ENCODE assay signal across 8 cellular contexts in genomic region chr1:151839457-151840409, GRCh38. TPM values are rescaled to one million over a fixed set of nuclear protein-coding genes. Genes with fewer than 3 reads are reported as not detected.
DNase-seq lines count a peak whose midpoint lies in the region; ATAC-seq and TF ChIP-seq lines count a peak whose summit lies in the region.

TSS of gene C2CD4D (minus strand) at chr1:151839820. CDS start at chr1:151838989, 831 bp downstream.

- H3K9me3 Mint-ChIP-seq in CD8-positive, alpha-beta T cell, result no peaks in the 10 kb centered on the region
- H3K9me3 Mint-ChIP-seq in IgD-negative memory B cell, result peaks cover 0 to 3% (median 0%) of the 10 kb centered on the region in 3 donors
- no peaks in the 10 kb centered on the region for H3K9me3 Mint-ChIP-seq in activated B cell treated with CpG ODN at 0.5 μM for 24 hours

- no peaks in the 10 kb centered on the region for H3K36me3 Mint-ChIP-seq in CD8-positive, alpha-beta T cell
- H3K36me3 Mint-ChIP-seq in IgD-negative memory B cell (no peaks in the 10 kb centered on the region), activated B cell treated with CpG ODN at 0.5 μM for 24 hours (ENCODE audit: low read depth) (no peaks in the 10 kb centered on the region)

- POLR2A ChIA-PET in CD8-positive, alpha-beta T cell (lab: Charles Lee), result interaction anchor here (0.7 to 1.1 kb wide), 4 partner anchors 11 to 246 kb away, joined by 3 to 5 read pairs (median 4); no protein-coding TSS in a partner anchor
- POLR2A ChIA-PET in activated B cell treated with CpG ODN at 0.5 μM for 24 hours (lab: Charles Lee), result interaction anchor here (0.6 to 1.5 kb wide), 3 partner anchors 21 to 513 kb away, joined by 4 to 5 read pairs (median 4); no protein-coding TSS in a partner anchor

- H3K9me3 ChIP-seq in CD8-positive, alpha-beta T cell (ENCODE audit: low read length), result no peaks in the 10 kb centered on the region

- no peak for TF ChIP-seq CTCF in CD8-positive, alpha-beta T cell (IDR thresholded peaks at IDR 0.05)
- no peak for TF ChIP-seq CTCF in activated B cell treated with CpG ODN at 0.5 μM for 24 hours (IDR thresholded peaks at IDR 0.05)
- no peak for TF ChIP-seq CTCF in cardiac fibroblast (IDR thresholded peaks at IDR 0.05; ENCODE audit: low read depth, low read length)

- CTCF ChIA-PET in CD8-positive, alpha-beta T cell (lab: Charles Lee), result interaction anchor here (0.8 to 2.0 kb wide), 4 partner anchors 65 to 246 kb away, joined by 3 to 7 read pairs (median 4); no protein-coding TSS in a partner anchor
- CTCF ChIA-PET in activated B cell treated with CpG ODN at 0.5 μM for 24 hours (lab: Charles Lee), result interaction anchor here (0.6 to 1.7 kb wide), 3 partner anchors 69 to 246 kb away, joined by 3 to 5 read pairs (median 3); partner anchors contain the start of gene THEM4

- H3K4me1 Mint-ChIP-seq in CD8-positive, alpha-beta T cell (ENCODE audit: low read depth), result peaks cover 47% of the 10 kb centered on the region
- H3K4me1 Mint-ChIP-seq in IgD-negative memory B cell (peaks cover 17 to 21% (median 18%) of the 10 kb centered on the region in 3 donors), activated B cell treated with CpG ODN at 0.5 μM for 24 hours (peaks cover 52% of the 10 kb centered on the region)

- peak within 1 kb of the TSS; percentile 88 for H3K27ac Mint-ChIP-seq in CD8-positive, alpha-beta T cell
- H3K27ac Mint-ChIP-seq in IgD-negative memory B cell (peak within 1 kb of the TSS; percentile 57 to 77 (median 71)), activated B cell treated with CpG ODN at 0.5 μM for 24 hours (peak within 1 kb of the TSS; percentile 35)

- H3K36me3 ChIP-seq in CD8-positive, alpha-beta T cell (ENCODE audit: insufficient read depth, low read length), result no peaks in the 10 kb centered on the region

- peak; percentile 72 for ATAC-seq in CD8-positive, alpha-beta T cell
- ATAC-seq in activated B cell treated with CpG ODN at 0.5 μM for 24 hours (ENCODE audit: low read depth) (peak; percentile 55), left colon (peak; percentile 79), HG02840 (IDR thresholded peaks at IDR 0.05; ENCODE audit: low FRiP score, unreplicated experiment) (no peak)

- no peaks in the 10 kb centered on the region for H3K27me3 ChIP-seq in CD8-positive, alpha-beta T cell (ENCODE audit: insufficient read depth, low read length)

- intact Hi-C loops in CD8-positive, alpha-beta T cell (cut with DNase I, micrococcal nuclease), result loop anchor here (2.0 to 10.0 kb wide), 6 partner anchors 49 to 642 kb away; partner anchors contain the start of genes PIP5K1A (in 1 of the 2), POGZ (in 1 of the 2), SNX27 (in 1 of the 2) and TDRKH (in 1 of the 2)
- intact Hi-C loops in activated B cell treated with CpG ODN at 0.5 μM for 24 hours (cut with micrococcal nuclease) (loop anchor here (1.0 to 10.0 kb wide), 7 partner anchors 49 to 642 kb away; partner anchors contain the start of genes MRPL9, PIP5K1A, POGZ and TDRKH), left colon (cut with DNase I, micrococcal nuclease) (no loop called here)

- peak within 1 kb of the TSS; percentile 52 for H3K4me3 ChIP-seq in CD8-positive, alpha-beta T cell (ENCODE audit: low read depth, low read length)
- H3K4me3 ChIP-seq in cardiac fibroblast (replicated peaks in 1 of 2; ENCODE audit: low read depth in 2 of 2, low read length in 2 of 2), result peak within 1 kb of the TSS; percentile 15 to 18

- peak within 1 kb of the TSS; percentile 85 for H3K4me3 Mint-ChIP-seq in CD8-positive, alpha-beta T cell
- peak within 1 kb of the TSS; percentile 79 to 89 (median 85) for H3K4me3 Mint-ChIP-seq in IgD-negative memory B cell
- H3K4me3 Mint-ChIP-seq in activated B cell treated with CpG ODN at 0.5 μM for 24 hours, result peak within 1 kb of the TSS; percentile 81

- no peaks in the 10 kb centered on the region for H3K27me3 Mint-ChIP-seq in CD8-positive, alpha-beta T cell (ENCODE audit: low read depth)
- peaks cover 11% of the 10 kb centered on the region for H3K27me3 Mint-ChIP-seq in IgD-negative memory B cell
- peaks cover 3% of the 10 kb centered on the region for H3K27me3 Mint-ChIP-seq in activated B cell treated with CpG ODN at 0.5 μM for 24 hours

- H3K4me1 ChIP-seq in CD8-positive, alpha-beta T cell (ENCODE audit: insufficient read depth, low read length), result peaks cover 37% of the 10 kb centered on the region

- DNase-seq in CD8-positive, alpha-beta T cell, result peak; percentile 43 to 77 (median 66)
- DNase-seq in activated B cell treated with CpG ODN at 0.5 μM for 24 hours (peak; percentile 52), cardiac fibroblast (ENCODE audit: low read depth in 2 of 2) (no peak), left colon (peak; percentile 84 to 86), hepatic stellate cell (ENCODE audit: low spot score) (no peak)
- peak; percentile 55 to 61 for DNase-seq in stimulated activated CD4-positive, alpha-beta T cell treated with anti-CD3 and anti-CD28 coated beads, Interleukin-1b, Interleukin-23, amount 100 ng/mL, for 4 hours (ENCODE audit: low read depth in 2 of 2)

- H3K27ac ChIP-seq in CD8-positive, alpha-beta T cell (ENCODE audit: low read depth, low read length), result no peak within 1 kb of the TSS

RNA-seq across cellular contexts. Expression of gene C2CD4D, which starts in this region (rescaled TPM):
- total RNA-seq in CD8-positive, alpha-beta T cell, result under 1 TPM; 0.44 to 0.65 TPM
- 0.20 TPM for polyA plus RNA-seq in IgD-negative memory B cell
- total RNA-seq in activated B cell treated with CpG ODN at 0.5 μM for 24 hours (0.15 TPM in 1 of 2 replicates, not detected in the other), left colon (under 1 TPM; 0.81 to 0.92 TPM)

Comparison
In these comparisons a context has a peak if more than half of its experiments do, and no peak if none do; other contexts are left out.
1. Peak in DNase-seq, ATAC-seq and H3K4me3 ChIP-seq in CD8-positive, alpha-beta T cell; RNA of the gene not detected or under 1 TPM.
2. Peak in DNase-seq and ATAC-seq in activated B cell treated with CpG ODN at 0.5 μM for 24 hours; RNA of the gene not detected or under 1 TPM.
3. Peak in DNase-seq and ATAC-seq in left colon; RNA of the gene not detected or under 1 TPM.
4. DNase-seq: peak in stimulated activated CD4-positive, alpha-beta T cell treated with anti-CD3 and anti-CD28 coated beads, Interleukin-1b, Interleukin-23, amount 100 ng/mL, for 4 hours (2 of 2); none in cardiac fibroblast (0 of 2) and hepatic stellate cell (single experiment).
5. H3K27ac Mint-ChIP-seq: peak in every context shown above with its lines; median percentile 88 in CD8-positive, alpha-beta T cell; 71 in IgD-negative memory B cell; 35 in activated B cell treated with CpG ODN at 0.5 μM for 24 hours.
6. intact Hi-C loops: an anchor here in CD8-positive, alpha-beta T cell (2.0 to 10.0 kb wide) and activated B cell treated with CpG ODN at 0.5 μM for 24 hours (1.0 to 10.0 kb wide); none called in left colon.
7. Peak in every context shown above with its lines, with median percentiles within 50 percentile points of each other: H3K4me3 Mint-ChIP-seq.